ENCODE assay signal across 33 cellular contexts in the genomic region with DNA sequence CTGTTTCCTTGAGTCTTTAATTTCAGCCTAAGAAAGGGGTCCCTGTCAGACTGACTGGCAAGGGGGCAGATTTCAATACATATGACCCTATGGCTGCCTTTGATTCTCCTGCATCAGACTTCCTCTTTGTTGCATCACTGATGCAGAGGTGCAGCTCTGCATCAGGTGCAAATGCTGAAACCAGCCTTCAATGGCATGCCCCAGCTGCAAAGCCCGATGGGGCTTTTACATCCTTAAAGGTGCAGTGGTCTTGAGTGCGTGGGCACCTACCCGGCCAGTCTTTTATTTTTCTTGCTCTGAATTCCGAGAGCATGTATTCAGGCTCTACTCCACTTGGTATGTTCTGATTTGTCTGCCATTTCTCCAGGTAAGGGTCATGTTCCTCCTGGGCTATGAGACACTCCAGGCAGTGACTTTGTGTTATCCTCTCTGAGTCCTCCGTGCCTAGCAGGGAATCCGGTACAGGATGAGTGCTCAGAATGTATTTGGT.
"Had no signal": no experiment of that assay in that cellular context is flagged by ENCODE, and none has a peak within 500 bp of the region (broad histone marks: within the 10 kb centered on the region; RNA-seq: fewer than 3 reads in every experiment).

No MANE protein-coding gene starts in this region.

- H3K36me3 ChIP-seq: ascending aorta, breast epithelium, cardiac muscle cell, colonic mucosa, heart left ventricle, WERI-Rb-1 had no signal

- H3K4me1 Mint-ChIP-seq: activated B cell treated with CpG ODN at 0.5 μM for 24 hours; activated naive CD4-positive, alpha-beta T cell treated with anti-CD3 and anti-CD28 coated beads, Interleukin-2, amount 10 ng/mL, durations not matched to agents 7 days and 5 days; activated naive CD8-positive, alpha-beta T cell treated with anti-CD3 and anti-CD28 coated beads, Interleukin-2, amount 10 ng/mL, durations not matched to agents 7 days and 5 days; activated T-helper 17 cell treated with anti-CD3 and anti-CD28 coated beads, Interleukin-2, amount 50 U/mL, for 72 hours; T-helper 17 cell had no signal

- H3K27ac Mint-ChIP-seq: activated B cell treated with CpG ODN at 0.5 μM for 24 hours; activated CD8-positive, alpha-beta T cell treated with anti-CD3 and anti-CD28 coated beads for 36 hours; activated naive CD4-positive, alpha-beta T cell treated with anti-CD3 and anti-CD28 coated beads, Interleukin-2, amount 10 ng/mL, durations not matched to agents 7 days and 5 days; activated naive CD4-positive, alpha-beta T cell treated with anti-CD3 and anti-CD28 coated beads, Interleukin-2, amount 50 U/mL, for 72 hours; activated naive CD8-positive, alpha-beta T cell treated with anti-CD3 and anti-CD28 coated beads, Interleukin-2, amount 10 ng/mL, durations not matched to agents 7 days and 5 days; activated T-helper 17 cell treated with anti-CD3 and anti-CD28 coated beads, Interleukin-2, amount 50 U/mL, for 72 hours; dendritic cell treated with granulocyte-macrophage colony-stimulating factor and Interleukin-4, amounts not matched to agents 40 ng/mL and 50 ng/mL, for 4 days; endodermal cell; T-helper 17 cell; T-helper 2 cell treated with Interferon-gamma antibody and Interleukin-4, amounts not matched to agents 5 μg/mL and 100 μg/mL, for 36 hours had no signal

- H3K4me1 ChIP-seq: ascending aorta, breast epithelium, colonic mucosa, heart left ventricle had no signal

- H3K27me3 Mint-ChIP-seq: activated B cell treated with CpG ODN at 0.5 μM for 24 hours; activated CD8-positive, alpha-beta T cell treated with anti-CD3 and anti-CD28 coated beads for 36 hours; activated naive CD4-positive, alpha-beta T cell treated with anti-CD3 and anti-CD28 coated beads, Interleukin-2, amount 10 ng/mL, durations not matched to agents 7 days and 5 days; activated naive CD8-positive, alpha-beta T cell treated with anti-CD3 and anti-CD28 coated beads, Interleukin-2, amount 10 ng/mL, durations not matched to agents 7 days and 5 days; activated T-helper 17 cell treated with anti-CD3 and anti-CD28 coated beads, Interleukin-2, amount 50 U/mL, for 72 hours; dendritic cell treated with granulocyte-macrophage colony-stimulating factor and Interleukin-4, amounts not matched to agents 40 ng/mL and 50 ng/mL, for 4 days; T-helper 17 cell had no signal

- H3K4me3 ChIP-seq: ascending aorta, breast epithelium, cardiac muscle cell, colonic mucosa, dorsolateral prefrontal cortex, heart left ventricle had no signal

- H3K9me3 Mint-ChIP-seq: activated B cell treated with CpG ODN at 0.5 μM for 24 hours; activated CD8-positive, alpha-beta T cell treated with anti-CD3 and anti-CD28 coated beads for 36 hours; activated naive CD4-positive, alpha-beta T cell treated with anti-CD3 and anti-CD28 coated beads, Interleukin-2, amount 10 ng/mL, durations not matched to agents 7 days and 5 days; activated naive CD4-positive, alpha-beta T cell treated with anti-CD3 and anti-CD28 coated beads, Interleukin-2, amount 50 U/mL, for 72 hours; activated naive CD8-positive, alpha-beta T cell treated with anti-CD3 and anti-CD28 coated beads, Interleukin-2, amount 10 ng/mL, durations not matched to agents 7 days and 5 days; activated T-cell treated with anti-CD3 and anti-CD28 coated beads, Interleukin-2, amount 50 U/mL, for 4 hours; activated T-helper 17 cell treated with anti-CD3 and anti-CD28 coated beads, Interleukin-2, amount 50 U/mL, for 72 hours; brain; dendritic cell treated with granulocyte-macrophage colony-stimulating factor and Interleukin-4, amounts not matched to agents 40 ng/mL and 50 ng/mL, for 4 days; endodermal cell; T-helper 2 cell treated with Interferon-gamma antibody and Interleukin-4, amounts not matched to agents 5 μg/mL and 100 μg/mL, for 36 hours had no signal

- ATAC-seq: activated CD4-positive, CD25-positive, alpha-beta regulatory T cell treated with anti-CD3 and anti-CD28 coated beads, Interleukin-2, amount 50 U/mL, for 24 hours; activated CD8-positive, alpha-beta T cell treated with anti-CD3 and anti-CD28 coated beads for 36 hours; activated naive CD4-positive, alpha-beta T cell treated with anti-CD3 and anti-CD28 coated beads, Interleukin-2, amount 50 U/mL, for 72 hours; activated T-cell treated with anti-CD3 and anti-CD28 coated beads, Interleukin-2, amount 50 U/mL, for 4 hours; activated T-helper 17 cell treated with anti-CD3 and anti-CD28 coated beads, Interleukin-2, amount 50 U/mL, for 72 hours; esophagus mucosa; heart left ventricle; T-helper 17 cell had no signal

- H3K36me3 Mint-ChIP-seq: activated naive CD4-positive, alpha-beta T cell treated with anti-CD3 and anti-CD28 coated beads, Interleukin-2, amount 10 ng/mL, durations not matched to agents 7 days and 5 days; activated naive CD4-positive, alpha-beta T cell treated with anti-CD3 and anti-CD28 coated beads, Interleukin-2, amount 50 U/mL, for 72 hours; activated naive CD8-positive, alpha-beta T cell treated with anti-CD3 and anti-CD28 coated beads, Interleukin-2, amount 10 ng/mL, durations not matched to agents 7 days and 5 days; brain had no signal

- H3K4me3 Mint-ChIP-seq: activated B cell treated with CpG ODN at 0.5 μM for 24 hours; activated CD8-positive, alpha-beta T cell treated with anti-CD3 and anti-CD28 coated beads for 36 hours; activated naive CD4-positive, alpha-beta T cell treated with anti-CD3 and anti-CD28 coated beads, Interleukin-2, amount 10 ng/mL, durations not matched to agents 7 days and 5 days; activated naive CD8-positive, alpha-beta T cell treated with anti-CD3 and anti-CD28 coated beads, Interleukin-2, amount 10 ng/mL, durations not matched to agents 7 days and 5 days; activated T-cell treated with anti-CD3 and anti-CD28 coated beads, Interleukin-2, amount 50 U/mL, for 4 hours; activated T-helper 17 cell treated with anti-CD3 and anti-CD28 coated beads, Interleukin-2, amount 50 U/mL, for 72 hours; brain; dendritic cell treated with granulocyte-macrophage colony-stimulating factor and Interleukin-4, amounts not matched to agents 40 ng/mL and 50 ng/mL, for 4 days; endodermal cell; T-helper 17 cell; T-helper 2 cell treated with Interferon-gamma antibody and Interleukin-4, amounts not matched to agents 5 μg/mL and 100 μg/mL, for 36 hours had no signal

- H3K27ac ChIP-seq: ascending aorta, breast epithelium, cardiac muscle cell, colonic mucosa, dorsolateral prefrontal cortex, heart left ventricle, WERI-Rb-1 had no signal

- H3K27me3 ChIP-seq: ascending aorta, cardiac muscle cell, colonic mucosa, dorsolateral prefrontal cortex had no signal

- DNase-seq: activated B cell treated with CpG ODN at 0.5 μM for 24 hours; activated CD4-positive, alpha-beta T cell treated with anti-CD3 and anti-CD28 coated beads for 48 hours; activated CD4-positive, alpha-beta T cell treated with anti-CD3 and anti-CD28 coated beads, Interleukin-2, amount 50 U/mL, for 1 hour; activated CD4-positive, alpha-beta T cell treated with anti-CD3 and anti-CD28 coated beads, Interleukin-2, amount 50 U/mL, for 48 hours; activated CD8-positive, alpha-beta memory T cell treated with anti-CD3 and anti-CD28 coated beads for 24 hours; activated CD8-positive, alpha-beta T cell treated with anti-CD3 and anti-CD28 coated beads for 36 hours; activated gamma-delta T cell; activated naive CD4-positive, alpha-beta T cell; activated naive CD4-positive, alpha-beta T cell treated with anti-CD3 and anti-CD28 coated beads, Interleukin-2, amount 10 ng/mL, durations not matched to agents 7 days and 5 days; activated naive CD8-positive, alpha-beta T cell treated with anti-CD3 and anti-CD28 coated beads, Interleukin-2, amount 10 ng/mL, durations not matched to agents 7 days and 5 days; activated T-cell treated with anti-CD3 and anti-CD28 coated beads, Interleukin-2, amount 50 U/mL, for 4 hours; central memory CD4-positive, alpha-beta T cell; cerebellar nuclear complex; colonic mucosa; dorsolateral prefrontal cortex; effector memory CD4-positive, alpha-beta T cell; endodermal cell; foreskin fibroblast; glutamatergic neuron; heart left ventricle; T-helper 17 cell; T1000; WERI-Rb-1 had no signal

- H3K9me3 ChIP-seq: ascending aorta, breast epithelium, colonic mucosa, heart left ventricle had no signal
